ENCODE assay signal across 23 cellular contexts in the genomic region with DNA sequence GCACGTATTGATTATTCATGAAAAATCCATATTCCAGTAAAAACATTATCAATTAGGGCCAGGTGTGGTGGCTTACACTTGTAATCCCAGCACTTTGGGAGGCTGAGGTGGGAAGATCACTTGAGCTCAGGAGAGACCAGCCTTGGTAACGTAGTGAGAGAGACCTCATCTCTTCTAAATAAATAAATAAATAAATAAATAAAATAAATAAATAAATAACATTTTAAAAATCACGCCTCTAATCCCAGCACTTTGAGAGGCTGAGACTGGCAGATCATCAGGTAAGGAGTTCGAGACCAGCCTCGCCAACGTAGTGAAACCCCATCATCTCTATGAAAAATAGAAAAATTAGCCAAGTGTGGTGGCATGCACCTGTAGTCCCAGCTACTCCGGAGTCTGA. TPM values are rescaled to one million over a fixed set of nuclear protein-coding genes. Genes with fewer than 3 reads are reported as not detected.
DNase-seq lines count a peak whose midpoint lies in the region; ATAC-seq, FAIRE-seq and TF ChIP-seq lines count a peak whose summit lies in the region.
"Had no signal": no experiment of that assay in that cellular context is flagged by ENCODE, and none has a peak within 500 bp of the region (broad histone marks: within the 10 kb centered on the region; RNA-seq: fewer than 3 reads in every experiment).

No MANE protein-coding gene starts in this region.

- H3K27me3 Mint-ChIP-seq in CD4-positive, alpha-beta T cell: no peaks in the 10 kb centered on the region
- H3K27me3 Mint-ChIP-seq in T-helper 17 cell: no peaks in the 10 kb centered on the region
- H3K27me3 Mint-ChIP-seq: B cell; CD4-positive, CD25-positive, alpha-beta regulatory T cell had no signal

- H3K27ac ChIP-seq in A549: no peak overlapping the region
- no peak overlapping the region for H3K27ac ChIP-seq in CD4-positive, alpha-beta T cell (ENCODE audit: low read depth, low read length)
- H3K27ac ChIP-seq: BLaER1 had no signal

- WGBS in A549 (ENCODE audit: missing lambda C conversion rate): 95% methylated on average over 7 of the region's 7 CpGs

- H3K4me2 ChIP-seq in A549: no peak overlapping the region
- H3K4me2 ChIP-seq: BLaER1 had no signal

- no peaks in the 10 kb centered on the region for H3K9me3 Mint-ChIP-seq in CD4-positive, alpha-beta T cell
- H3K9me3 Mint-ChIP-seq: CD14-positive monocyte; CD4-positive, CD25-positive, alpha-beta regulatory T cell; CD8-positive, alpha-beta T cell had no signal

- peaks cover 47% of the 10 kb centered on the region for H3K36me3 Mint-ChIP-seq in CD4-positive, alpha-beta T cell (ENCODE audit: low read depth)
- peaks cover 2% of the 10 kb centered on the region for H3K36me3 Mint-ChIP-seq in T-helper 17 cell (ENCODE audit: low read depth)

- H3K4me3 Mint-ChIP-seq in CD4-positive, alpha-beta T cell: peak overlapping the region; percentile 35
- no peak overlapping the region for H3K4me3 Mint-ChIP-seq in T-helper 17 cell
- H3K4me3 Mint-ChIP-seq: B cell; CD14-positive monocyte; CD4-positive, CD25-positive, alpha-beta regulatory T cell; CD8-positive, alpha-beta T cell had no signal

- CTCF ChIA-PET in A549 (lab: Yijun Ruan, JAX): interaction anchor here (0.5 to 7.7 kb wide), 8 partner anchors 8 to 604 kb away, joined by 3 to 143 read pairs (median 23); no protein-coding TSS in a partner anchor
- CTCF ChIA-PET in CD4-positive, alpha-beta T cell (lab: Charles Lee): interaction anchor here (1.1 to 4.2 kb wide), 3 partner anchors 30 to 555 kb away, joined by 3 to 41 read pairs (median 35); no protein-coding TSS in a partner anchor

- no peak overlapping the region for H3K4me3 ChIP-seq in A549
- no peak overlapping the region for H3K4me3 ChIP-seq in BE2C (ENCODE audit: low read depth, low read length)
- H3K4me3 ChIP-seq: BLaER1 had no signal

- H3K4me1 ChIP-seq in A549: no peaks in the 10 kb centered on the region
- no peaks in the 10 kb centered on the region; the same call in none of the 2 replicates for H3K4me1 ChIP-seq in BE2C
- H3K4me1 ChIP-seq: Caco-2 had no signal

- peak overlapping the region; percentile 45 for H3K27ac Mint-ChIP-seq in CD4-positive, alpha-beta T cell
- H3K27ac Mint-ChIP-seq in T-helper 17 cell: peak overlapping the region; percentile 92
- H3K27ac Mint-ChIP-seq: B cell; CD8-positive, alpha-beta T cell had no signal

- FAIRE-seq in A549 (lab: Jason Lieb, UNC) (no peak), frontal cortex (lab: Jason Lieb, UNC) (no peak)
- FAIRE-seq: A204.1, D721Med, G401.6, GM12891, GM19239 had no signal

- TF ChIP-seq POLR2A in A549 (IDR thresholded peaks at IDR 0.05; ENCODE audit: low read length): no peak

- H3K36me3 ChIP-seq in BE2C: peaks cover 17% of the 10 kb centered on the region

- ATAC-seq in A549 (no peak), T-helper 17 cell (no peak)
- no peak for ATAC-seq in CD4-positive, alpha-beta T cell (ENCODE audit: poor library complexity)
- ATAC-seq: CD8-positive, alpha-beta T cell had no signal

- H3K4me1 Mint-ChIP-seq in CD4-positive, alpha-beta T cell (ENCODE audit: low read depth): peaks cover 11% of the 10 kb centered on the region
- peaks cover 9% of the 10 kb centered on the region for H3K4me1 Mint-ChIP-seq in T-helper 17 cell

- intact Hi-C loops in CD4-positive, alpha-beta T cell (cut with DNase I, micrococcal nuclease): loop anchor here in 1 of 2 experiments (5.0 kb wide), 1 partner anchor 812 kb away; no protein-coding TSS in a partner anchor

- no peak for TF ChIP-seq EP300 in A549 (IDR thresholded peaks at IDR 0.05)

- TF ChIP-seq CTCF in A549 (IDR thresholded peaks at IDR 0.05) (no peak), BE2C (IDR thresholded peaks at IDR 0.05; ENCODE audit: low read depth, low read length) (no peak)
- TF ChIP-seq CTCF in CD4-positive, alpha-beta T cell (IDR thresholded peaks at IDR 0.05): no peak

- no peaks in the 10 kb centered on the region for H3K27me3 ChIP-seq in CD4-positive, alpha-beta T cell (ENCODE audit: control insufficient read depth, insufficient read depth, low read length)
- no peaks in the 10 kb centered on the region for H3K27me3 ChIP-seq in BE2C
- H3K27me3 ChIP-seq: BLaER1 had no signal

- POLR2A ChIA-PET in A549 (lab: Yijun Ruan, JAX): no interaction called here
- POLR2A ChIA-PET in CD4-positive, alpha-beta T cell (lab: Charles Lee): interaction anchor here (3.5 kb wide), 1 partner anchor 555 kb away, joined by 33 read pairs; no protein-coding TSS in a partner anchor

- H3K9me3 ChIP-seq in A549: no peaks in the 10 kb centered on the region
- H3K9me3 ChIP-seq in CD4-positive, alpha-beta T cell (ENCODE audit: control insufficient read depth, low read length): no peaks in the 10 kb centered on the region
- no peaks in the 10 kb centered on the region for H3K9me3 ChIP-seq in T-helper 17 cell (ENCODE audit: control insufficient read depth, low read length, poor library complexity, severe bottlenecking)
- H3K9me3 ChIP-seq in BE2C: no peaks in the 10 kb centered on the region
- H3K9me3 ChIP-seq: BLaER1, Caco-2 had no signal

- DNase-seq in A549 (ENCODE audit: low read depth in 1 of 2, low spot score in 1 of 2) (no peak), T-helper 17 cell (no peak), BE2C (no peak), frontal cortex (ENCODE audit: low spot score in 2 of 2) (no peak)
- no peak for DNase-seq in CD4-positive, alpha-beta T cell
- no peak for DNase-seq in effector CD4-positive, alpha-beta T cell
- DNase-seq: 8988T; AML-193; C1 segment of cervical spinal cord; Caco-2; Calu3; CD4-positive, CD25-positive, alpha-beta regulatory T cell; CD8-positive, alpha-beta T cell; DMS79 treated with DMSO at 0.1 percent for 48 hours; GF-D8 had no signal

- no peak for TF ChIP-seq RAD21 in A549 (conservative IDR thresholded peaks at IDR 0.05 in 1 of 2, IDR thresholded peaks at IDR 0.05 in 1 of 2)

TF ChIP-seq in A549, 52 proteins besides CTCF, POLR2A, EP300 and RAD21:
- TF ChIP-seq ZC3H11A (IDR thresholded peaks at IDR 0.05) (peak; percentile 75), EHF (CRISPR knock-in tag; IDR thresholded peaks at IDR 0.05) (no peak)

RNA-seq across cellular contexts. Expression of a gene that starts 32.1 kb away (rescaled TPM):
- polyA plus RNA-seq in A549 (2011; rRNA removed) (23.3 and 27.6 TPM in 2 replicates), A549 (2017; fragmentation: RNase III; extraction: RNeasy Plus Mini Kit Qiagen cat#74134 plus additional on column Dnase treatment) (16.3 to 16.9 TPM (median 16.6 TPM) in 3 replicates)
- 6.0 and 6.9 TPM in 2 replicates for polyA plus RNA-seq in A549 (2012; cell fraction: cytosol; rRNA removed)
- 2.2 and 2.6 TPM in 2 replicates for polyA plus RNA-seq in A549 (2012; cell fraction: nucleus; rRNA removed)
- 11.0 and 11.4 TPM in 2 replicates for polyA minus RNA-seq in A549 (2011; rRNA and poly(A)+ RNA removed)
- total RNA-seq in CD4-positive, alpha-beta T cell: 10 to 100 TPM; 25.3 to 25.6 TPM
- total RNA-seq in T-helper 17 cell (10 to 100 TPM; 22.2 to 30.7 TPM), frontal cortex (20.4 TPM)
- polyA plus RNA-seq in BE2C (2012; ENCODE audit: insufficient read depth, insufficient read length, low read depth): 20.7 TPM
